In the genomic region with DNA sequence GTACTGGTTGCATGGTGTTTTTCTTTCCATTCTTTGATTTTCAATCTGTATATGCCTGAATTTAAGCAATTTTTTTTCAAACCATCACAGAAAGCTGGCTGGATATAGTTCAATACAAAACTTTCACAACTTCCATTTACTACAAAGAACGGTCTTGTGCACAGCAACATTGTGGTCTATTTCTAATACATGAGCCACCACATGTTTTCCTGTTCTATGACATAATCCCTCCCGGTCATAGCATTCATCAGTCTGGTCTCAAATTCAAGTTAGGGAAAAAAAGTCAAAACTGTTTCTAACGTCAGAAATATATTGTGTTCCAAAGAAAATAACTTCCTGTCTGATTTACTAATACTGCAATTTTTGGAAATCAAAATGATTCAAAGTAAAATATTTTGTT, we compare ENCODE assay signal across 18 cellular contexts. TPM values are rescaled to one million over a fixed set of nuclear protein-coding genes. Genes with fewer than 3 reads are reported as not detected.
A peak's percentile ranks its signal among the peaks of the same experiment; 100 is the strongest.
DNase-seq lines count a peak whose midpoint lies in the region; ATAC-seq and TF ChIP-seq lines count a peak whose summit lies in the region.
"Had no signal": no experiment of that assay in that cellular context is flagged by ENCODE, and none has a peak within 500 bp of the region (broad histone marks: within the 10 kb centered on the region; RNA-seq: fewer than 3 reads in every experiment).

No MANE protein-coding gene starts in this region.

- H2AFZ ChIP-seq in mesenchymal stem cell (ENCODE audit: low read depth, low read length), result no peak overlapping the region

- TF ChIP-seq CTCF in choroid plexus epithelial cell (conservative IDR thresholded peaks at IDR 0.05; ENCODE audit: low read depth, low read length) (no peak), foreskin keratinocyte (conservative IDR thresholded peaks at IDR 0.05) (no peak)

- no peak overlapping the region for H3K23ac ChIP-seq in mesenchymal stem cell (ENCODE audit: low read length in 2 of 2)

- no peak overlapping the region for H2BK5ac ChIP-seq in mesenchymal stem cell (ENCODE audit: low read depth, low read length, poor library complexity, severe bottlenecking)

- H3K79me1 ChIP-seq in mesenchymal stem cell (replicated peaks; ENCODE audit: low read length, poor library complexity, severe bottlenecking), result no peaks in the 10 kb centered on the region

- H3K4me3 ChIP-seq in choroid plexus epithelial cell (ENCODE audit: low read depth, low read length) (no peak overlapping the region), mesenchymal stem cell (ENCODE audit: insufficient read depth in 1 of 2, low read depth in 1 of 2, low read length in 2 of 2) (no peak overlapping the region)
- H3K4me3 ChIP-seq: BLaER1, gastrocnemius medialis had no signal

- no peaks in the 10 kb centered on the region for H3K36me3 ChIP-seq in mesenchymal stem cell (ENCODE audit: control insufficient read depth in 1 of 2, insufficient read depth in 2 of 2, low read depth in 1 of 2, low read length in 2 of 2)
- H3K36me3 ChIP-seq: BLaER1, gastrocnemius medialis had no signal

- no peak overlapping the region for H3K9ac ChIP-seq in mesenchymal stem cell (ENCODE audit: low read length)
- H3K9ac ChIP-seq: BLaER1 had no signal

- no peak for ATAC-seq in foreskin keratinocyte
- ATAC-seq: gastrocnemius medialis had no signal

- no peak overlapping the region for H2AK5ac ChIP-seq in mesenchymal stem cell (ENCODE audit: low read length, severe bottlenecking)

- no peaks in the 10 kb centered on the region for H3K27me3 ChIP-seq in mesenchymal stem cell (ENCODE audit: control insufficient read depth in 1 of 2, insufficient read depth in 1 of 2, low read length in 2 of 2)
- H3K27me3 ChIP-seq in foreskin keratinocyte, result no peaks in the 10 kb centered on the region
- H3K27me3 ChIP-seq: BLaER1, gastrocnemius medialis had no signal

- H4K91ac ChIP-seq in mesenchymal stem cell (ENCODE audit: low read length), result no peak overlapping the region

- H4K8ac ChIP-seq in mesenchymal stem cell (ENCODE audit: low read length), result no peak overlapping the region

- H2BK12ac ChIP-seq in mesenchymal stem cell (ENCODE audit: low read length in 2 of 2), result no peak overlapping the region

- no peaks in the 10 kb centered on the region for H3K4me1 ChIP-seq in mesenchymal stem cell (ENCODE audit: control insufficient read depth, insufficient read depth, low read depth, low read length)
- H3K4me1 ChIP-seq in foreskin keratinocyte, result peaks cover 18% of the 10 kb centered on the region
- H3K4me1 ChIP-seq: BLaER1, gastrocnemius medialis had no signal

- no peak overlapping the region for H2BK120ac ChIP-seq in mesenchymal stem cell (ENCODE audit: low read depth, low read length)

- DNase-seq in H4 (ENCODE audit: low spot score), result peak; percentile 37
- DNase-seq in NOMO-1 treated with DMSO at 0.1 percent for 48 hours (lab: John Stamatoyannopoulos, UW; ENCODE audit: unreplicated experiment), result peak; percentile 59
- DNase-seq in choroid plexus epithelial cell (ENCODE audit: low read depth), result peak; percentile 80
- peak; percentile 53 for DNase-seq in non-pigmented ciliary epithelial cell (ENCODE audit: low read depth)
- no peak for DNase-seq in NCI-H524 treated with DMSO at 0.1 percent for 48 hours (lab: John Stamatoyannopoulos, UW)
- DNase-seq in mesenchymal stem cell, result no peak
- no peak for DNase-seq in foreskin keratinocyte
- DNase-seq: activated CD4-positive, alpha-beta T cell treated with anti-CD3 and anti-CD28 coated beads for 4 hours; activated CD8-positive, alpha-beta memory T cell treated with anti-CD3 and anti-CD28 coated beads, Interleukin-2, amount 50 U/mL, for 48 hours; activated naive CD4-positive, alpha-beta T cell treated with Interleukin-2 at 50 U/mL for 16 hours; DMS153; effector CD8-positive, alpha-beta T cell; gastrocnemius medialis; NCI-H2081; NCI-H526; nephron progenitor cell; RPMI8226 had no signal

- H3K4ac ChIP-seq in mesenchymal stem cell (ENCODE audit: low read depth in 1 of 2, low read length in 2 of 2), result no peak overlapping the region

- peaks cover 8% of the 10 kb centered on the region for H3K9me3 ChIP-seq in mesenchymal stem cell (ENCODE audit: control insufficient read depth, low read length)
- H3K9me3 ChIP-seq: gastrocnemius medialis had no signal

- 70% methylated on average over 2 of the region's 3 CpGs for WGBS in mesenchymal stem cell

- H3K4me2 ChIP-seq in mesenchymal stem cell (ENCODE audit: low read length, poor library complexity, severe bottlenecking), result no peak overlapping the region
- H3K4me2 ChIP-seq: BLaER1 had no signal

- no peak overlapping the region for H2BK15ac ChIP-seq in mesenchymal stem cell (ENCODE audit: low read depth, poor library complexity, severe bottlenecking)

- no peak overlapping the region for H3K18ac ChIP-seq in mesenchymal stem cell (ENCODE audit: low read depth in 1 of 2, low read length in 2 of 2)

- no peak overlapping the region for H3K14ac ChIP-seq in mesenchymal stem cell (ENCODE audit: low read length in 2 of 2)

- H3K27ac ChIP-seq in mesenchymal stem cell (ENCODE audit: low read length, poor library complexity, severe bottlenecking) (no peak overlapping the region), foreskin keratinocyte (no peak overlapping the region)
- H3K27ac ChIP-seq: BLaER1, gastrocnemius medialis had no signal

RNA-seq across cellular contexts. Expression of gene CXCL6, which starts 7.5 kb away (rescaled TPM):
- total RNA-seq in H4 (2014; rRNA removed; shearing (Covaris generic)), result not detected in 2 replicates
- polyA plus RNA-seq in mesenchymal stem cell (2013, experiment 1 of 2), result 6.8 TPM
- 7.1 TPM for polyA plus RNA-seq in mesenchymal stem cell (2013, experiment 2 of 2)
- total RNA-seq in foreskin keratinocyte, result 0.82 and 0.85 TPM in 2 replicates
- 0.79 and 0.86 TPM in 2 replicates for polyA plus RNA-seq in foreskin keratinocyte

RNA-seq across cellular contexts. Expression of gene PF4V1, which starts 24.2 kb away (rescaled TPM):
- not detected in 2 replicates for total RNA-seq in H4 (2014; rRNA removed; shearing (Covaris generic))
- 0.14 TPM for polyA plus RNA-seq in mesenchymal stem cell (2013, experiment 1 of 2)
- polyA plus RNA-seq in mesenchymal stem cell (2013, experiment 2 of 2), result not detected
- not detected in 2 replicates for total RNA-seq in foreskin keratinocyte
- not detected in 2 replicates for polyA plus RNA-seq in foreskin keratinocyte
- total RNA-seq: gastrocnemius medialis had no signal

RNA-seq across cellular contexts. Expression of gene CXCL1, which starts 40.2 kb away (rescaled TPM):
- not detected in 2 replicates for total RNA-seq in H4 (2014; rRNA removed; shearing (Covaris generic))
- polyA plus RNA-seq in mesenchymal stem cell (2013, experiment 1 of 2), result 274 TPM
- 286 TPM for polyA plus RNA-seq in mesenchymal stem cell (2013, experiment 2 of 2)
- total RNA-seq in foreskin keratinocyte, result 27.5 and 36.3 TPM in 2 replicates
- polyA plus RNA-seq in foreskin keratinocyte, result 29.4 and 42.3 TPM in 2 replicates

Comparison
In these comparisons a context has a peak if more than half of its experiments do, and no peak if none do; other contexts are left out.
1. DNase-seq: peak in H4 (single experiment), NOMO-1 treated with DMSO at 0.1 percent for 48 hours (single experiment), choroid plexus epithelial cell (single experiment) and non-pigmented ciliary epithelial cell (single experiment); none in NCI-H524 treated with DMSO at 0.1 percent for 48 hours (single experiment), mesenchymal stem cell (single experiment) and foreskin keratinocyte (0 of 2).
2. RNA of gene CXCL1, which starts 40.2 kb away (total RNA-seq): 27.5 to 36.3 TPM in foreskin keratinocyte; not detected in H4; every median in the first group is over 10 times any median in the second.